In genomic region chr14:100587763-100588411, GRCh38 we compare ENCODE assay signal across 10 cellular contexts. TPM values are rescaled to one million over a fixed set of nuclear protein-coding genes. Genes with fewer than 3 reads are reported as not detected.
DNase-seq lines count a peak whose midpoint lies in the region; TF ChIP-seq lines count a peak whose summit lies in the region.
"Had no signal": no experiment of that assay in that cellular context is flagged by ENCODE, and none has a peak within 500 bp of the region (broad histone marks: within the 10 kb centered on the region; RNA-seq: fewer than 3 reads in every experiment).

No MANE protein-coding gene starts in this region.

- intact Hi-C loops in Calu3 (cut with micrococcal nuclease; ENCODE audit: unreplicated experiment), result no loop called here

- H3K4me3 Mint-ChIP-seq in Calu3 (ENCODE audit: low read depth, unreplicated experiment) (peak overlapping the region; percentile 60), chondrocyte (ENCODE audit: unreplicated experiment) (peak overlapping the region; percentile 57), nephron progenitor cell (peak overlapping the region; percentile 79)

- H3K9me3 Mint-ChIP-seq in Calu3 (ENCODE audit: low read depth, unreplicated experiment) (no peaks in the 10 kb centered on the region), chondrocyte (ENCODE audit: low read depth) (no peaks in the 10 kb centered on the region), nephron progenitor cell (no peaks in the 10 kb centered on the region)

- BruUV-seq in Calu3 (replicated peaks; lab: Mats Ljungman, UMichigan), result no TSS peak

- TF ChIP-seq CTCF in Calu3 (IDR thresholded peaks at IDR 0.05; ENCODE audit: unreplicated experiment) (no peak), NB4 (IDR thresholded peaks at IDR 0.05; ENCODE audit: low read depth, low read length) (no peak), chondrocyte (IDR thresholded peaks at IDR 0.05) (no peak), nephron progenitor cell (IDR thresholded peaks at IDR 0.05) (no peak)

- H3K4me1 Mint-ChIP-seq in Calu3 (ENCODE audit: low read depth, unreplicated experiment), result no peaks in the 10 kb centered on the region
- H3K4me1 Mint-ChIP-seq in chondrocyte (ENCODE audit: low read depth), result peaks cover 11% of the 10 kb centered on the region
- peaks cover 18% of the 10 kb centered on the region for H3K4me1 Mint-ChIP-seq in nephron progenitor cell

- no peak overlapping the region for H3K27ac Mint-ChIP-seq in Calu3 (ENCODE audit: unreplicated experiment)
- H3K27ac Mint-ChIP-seq in chondrocyte (ENCODE audit: unreplicated experiment), result no peak overlapping the region
- no peak overlapping the region for H3K27ac Mint-ChIP-seq in nephron progenitor cell

- CTCF ChIA-PET in Calu3 (lab: Charles Lee), result no interaction called here

- H3K27me3 Mint-ChIP-seq in Calu3 (ENCODE audit: unreplicated experiment) (peaks cover 73% of the 10 kb centered on the region), chondrocyte (ENCODE audit: low read depth) (peaks cover 10% of the 10 kb centered on the region), nephron progenitor cell (ENCODE audit: low read depth, poor library complexity) (peaks cover 59% of the 10 kb centered on the region)

- DNase-seq in Calu3, result no peak
- peak; percentile 40 for DNase-seq in NB4 (ENCODE audit: low read depth)
- peak; percentile 68 for DNase-seq in chondrocyte (ENCODE audit: low spot score)
- DNase-seq in nephron progenitor cell, result no peak
- no peak for DNase-seq in A172 (ENCODE audit: low spot score)
- no peak for DNase-seq in RKO (ENCODE audit: low spot score)
- no peak for DNase-seq in effector CD8-positive, alpha-beta T cell (lab: John Stamatoyannopoulos, UW)
- DNase-seq in stimulated activated CD4-positive, alpha-beta T cell treated with anti-CD3 and anti-CD28 coated beads, Interleukin-15, amount 100 ng/mL, for 24 hours, result no peak
- DNase-seq: brain microvascular endothelial cell, T1000 had no signal

- H3K36me3 Mint-ChIP-seq in Calu3 (ENCODE audit: insufficient read depth, unreplicated experiment) (no peaks in the 10 kb centered on the region), chondrocyte (ENCODE audit: low read depth) (no peaks in the 10 kb centered on the region), nephron progenitor cell (ENCODE audit: low read depth) (no peaks in the 10 kb centered on the region)

- H3K4me3 ChIP-seq in NB4 (ENCODE audit: low read depth, low read length), result no peak overlapping the region

- no peak for TF ChIP-seq POLR2A in NB4 (IDR thresholded peaks at IDR 0.05; ENCODE audit: extremely low read depth, insufficient read length)

RNA-seq across cellular contexts. Expression of gene BEGAIN, which starts 0.7 kb away (rescaled TPM):
- total RNA-seq in Calu3 (2022) (0.26 and 0.37 TPM in 2 replicates), chondrocyte (5.1 to 6.5 TPM (median 6.5 TPM) in 3 replicates)
- 1.3 and 1.5 TPM in 2 replicates for total RNA-seq in A172 (2014; rRNA removed; shearing (Covaris generic))

Comparison
In these comparisons a context has a peak if more than half of its experiments do, and no peak if none do; other contexts are left out.
1. DNase-seq: peak in NB4 (single experiment) and chondrocyte (single experiment); none in Calu3 (single experiment), nephron progenitor cell (single experiment), A172 (single experiment), RKO (single experiment), effector CD8-positive, alpha-beta T cell (single experiment) and stimulated activated CD4-positive, alpha-beta T cell treated with anti-CD3 and anti-CD28 coated beads, Interleukin-15, amount 100 ng/mL, for 24 hours (single experiment).
2. Peak in every context shown above with its lines, with median percentiles within 50 percentile points of each other: H3K4me3 Mint-ChIP-seq.